Comparison of ENCODE assay signal across 8 cellular contexts in the genomic region with DNA sequence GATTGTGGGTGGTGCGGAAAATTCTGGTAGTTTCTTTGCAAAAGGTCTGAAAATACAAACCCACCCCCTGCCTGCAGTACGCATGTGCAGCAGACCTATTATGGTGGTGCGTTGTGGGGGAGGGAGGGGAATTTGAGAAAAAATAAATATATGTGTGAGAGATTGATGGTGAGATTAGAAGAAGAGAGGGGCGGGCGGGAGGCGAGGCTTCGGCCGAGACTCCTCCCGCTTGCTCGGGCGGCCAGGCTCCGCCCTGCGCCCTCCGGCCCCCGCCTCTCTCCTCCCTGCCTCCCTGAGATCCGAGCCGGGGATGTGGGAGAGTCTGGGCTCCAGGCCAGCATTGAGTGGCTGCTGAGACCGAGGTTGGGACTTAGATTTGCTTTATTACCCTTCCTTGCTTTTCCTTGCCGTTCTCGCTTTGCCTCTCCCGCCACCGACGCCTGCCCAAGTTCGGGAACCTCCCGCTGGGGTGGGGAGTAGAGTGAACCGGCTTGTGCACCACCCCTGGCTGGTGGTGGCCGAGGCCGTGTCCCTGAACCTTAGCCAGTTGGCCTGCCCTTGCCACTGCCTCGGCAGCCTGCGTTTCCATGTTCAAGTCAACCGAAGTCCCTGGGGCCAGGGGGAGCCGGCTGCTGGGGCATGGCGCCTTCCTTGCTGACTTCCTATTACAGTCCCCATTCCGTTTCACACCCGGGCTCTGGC. TPM values are rescaled to one million over a fixed set of nuclear protein-coding genes. Genes with fewer than 3 reads are reported as not detected.
DNase-seq lines count a peak whose midpoint lies in the region; ATAC-seq and TF ChIP-seq lines count a peak whose summit lies in the region.

No MANE protein-coding gene starts in this region.

- H3K27ac ChIP-seq in left ventricle myocardium inferior (replicated peaks) = peak overlapping the region; percentile 98
- peak overlapping the region; percentile 90 for H3K27ac ChIP-seq in upper lobe of right lung

- H3K27me3 ChIP-seq in left ventricle myocardium inferior (ENCODE audit: low read depth) (no peaks in the 10 kb centered on the region), upper lobe of right lung (no peaks in the 10 kb centered on the region)

- H3K4me1 Mint-ChIP-seq in T-cell (peaks cover 9 to 15% (median 10%) of the 10 kb centered on the region in 3 donors), progenitor cell of endocrine pancreas (ENCODE audit: low read depth) (peaks cover 3% of the 10 kb centered on the region)

- peaks cover 58% of the 10 kb centered on the region for H3K4me1 ChIP-seq in left ventricle myocardium inferior
- H3K4me1 ChIP-seq in upper lobe of right lung = peaks cover 47% of the 10 kb centered on the region

- peak; percentile 72 to 77 (median 76) for ATAC-seq in T-cell (replicated peaks in 1 of 4)
- peak; percentile 89 for ATAC-seq in upper lobe of right lung

- H3K9me3 Mint-ChIP-seq in T-cell (no peaks in the 10 kb centered on the region), progenitor cell of endocrine pancreas (ENCODE audit: low read depth) (no peaks in the 10 kb centered on the region)

- H3K27ac Mint-ChIP-seq in T-cell = no peak overlapping the region
- no peak overlapping the region for H3K27ac Mint-ChIP-seq in progenitor cell of endocrine pancreas

- CTCF ChIA-PET in T-cell (lab: Charles Lee) = no interaction called here

- H3K9me3 ChIP-seq in left ventricle myocardium inferior (replicated peaks) = no peaks in the 10 kb centered on the region
- H3K9me3 ChIP-seq in upper lobe of right lung = no peaks in the 10 kb centered on the region

- peak overlapping the region; percentile 88 for H3K4me3 ChIP-seq in left ventricle myocardium inferior
- peak overlapping the region; percentile 88 for H3K4me3 ChIP-seq in upper lobe of right lung

- peaks cover 11% of the 10 kb centered on the region for H3K36me3 Mint-ChIP-seq in T-cell
- H3K36me3 Mint-ChIP-seq in progenitor cell of endocrine pancreas (ENCODE audit: insufficient read depth) = peaks cover 11% of the 10 kb centered on the region

- H3K4me3 Mint-ChIP-seq in T-cell (no peak overlapping the region), progenitor cell of endocrine pancreas (ENCODE audit: low read depth) (no peak overlapping the region)

- DNase-seq in COLO668 (lab: John Stamatoyannopoulos, UW; ENCODE audit: unreplicated experiment) (peak; percentile 89), H4 (ENCODE audit: low spot score) (peak; percentile 90), NCI-H1417 treated with DMSO at 0.1 percent for 48 hours (lab: John Stamatoyannopoulos, UW) (peak; percentile 80), T-cell (peak; percentile 70 to 91 (median 87)), amniotic epithelial cell (ENCODE audit: low read depth) (peak; percentile 98), left ventricle myocardium inferior (peak; percentile 93), progenitor cell of endocrine pancreas (ENCODE audit: low spot score, unreplicated experiment) (peak; percentile 57), upper lobe of right lung (peak; percentile 95)

- H3K27me3 Mint-ChIP-seq in T-cell (no peaks in the 10 kb centered on the region), progenitor cell of endocrine pancreas (no peaks in the 10 kb centered on the region)

- H3K36me3 ChIP-seq in left ventricle myocardium inferior (peaks cover 14% of the 10 kb centered on the region), upper lobe of right lung (peaks cover 25% of the 10 kb centered on the region)

- intact Hi-C loops in left ventricle myocardium inferior (cut with micrococcal nuclease) = no loop called here
- intact Hi-C loops in upper lobe of right lung (cut with DNase I) = no loop called here

- POLR2A ChIA-PET in T-cell (lab: Charles Lee) = no interaction called here

- no peak for TF ChIP-seq CTCF in left ventricle myocardium inferior (IDR thresholded peaks at IDR 0.05; ENCODE audit: borderline replicate concordance)
- peak; percentile 11 for TF ChIP-seq CTCF in progenitor cell of endocrine pancreas (IDR thresholded peaks at IDR 0.05; ENCODE audit: unreplicated experiment)
- no peak for TF ChIP-seq CTCF in upper lobe of right lung (IDR thresholded peaks at IDR 0.05)

RNA-seq across cellular contexts. Expression of a gene that starts 1.0 kb away (rescaled TPM):
- 26.5 and 35.0 TPM in 2 replicates for total RNA-seq in H4 (2014; rRNA removed; shearing (Covaris generic))
- total RNA-seq in T-cell = 100 to 1,000 TPM; 250 to 331 (median 274) TPM
- total RNA-seq in left ventricle myocardium inferior = 15.6 TPM
- total RNA-seq in progenitor cell of endocrine pancreas = 112 and 119 TPM in 2 replicates
- total RNA-seq in upper lobe of right lung = 93.0 TPM

RNA-seq across cellular contexts. Expression of a gene that starts 28.5 kb away (rescaled TPM):
- 1.1 and 3.6 TPM in 2 replicates for total RNA-seq in H4 (2014; rRNA removed; shearing (Covaris generic))
- total RNA-seq in T-cell (1 to 10 TPM; 2.9 to 7.3 (median 5.2) TPM), left ventricle myocardium inferior (1.0 TPM), progenitor cell of endocrine pancreas (1.8 and 2.3 TPM in 2 replicates), upper lobe of right lung (8.0 TPM)

RNA-seq across cellular contexts. Expression of a gene that starts 29.8 kb away (rescaled TPM):
- total RNA-seq in H4 (2014; rRNA removed; shearing (Covaris generic)) = 4.0 and 7.5 TPM in 2 replicates
- total RNA-seq in T-cell (10 to 100 TPM in 2 of 5 donors, 1 to 10 TPM in 3; 5.5 to 12.4 (median 8.4) TPM), left ventricle myocardium inferior (17.8 TPM), progenitor cell of endocrine pancreas (16.3 and 18.2 TPM in 2 replicates), upper lobe of right lung (7.2 TPM)

RNA-seq across cellular contexts. Expression of a gene that starts 30.3 kb away (rescaled TPM):
- total RNA-seq in H4 (2014; rRNA removed; shearing (Covaris generic)) = 70.3 and 104 TPM in 2 replicates
- total RNA-seq in T-cell (10 to 100 TPM; 15.8 to 40.6 (median 33.6) TPM), left ventricle myocardium inferior (89.8 TPM), progenitor cell of endocrine pancreas (63.4 and 70.0 TPM in 2 replicates), upper lobe of right lung (58.7 TPM)

RNA-seq across cellular contexts. Expression of a gene that starts 32.8 kb away (rescaled TPM):
- total RNA-seq in H4 (2014; rRNA removed; shearing (Covaris generic)) = not detected in 2 replicates
- 10 to 100 TPM in 2 of 5 donors, 1 to 10 TPM in 3; 5.8 to 27.1 (median 8.4) TPM for total RNA-seq in T-cell
- 26.4 TPM for total RNA-seq in left ventricle myocardium inferior
- total RNA-seq in progenitor cell of endocrine pancreas = 11.3 and 15.8 TPM in 2 replicates
- total RNA-seq in upper lobe of right lung = 10.7 TPM

Comparison
In these comparisons a context has a peak if more than half of its experiments do, and no peak if none do; other contexts are left out.
1. Peak in every context shown above with its lines: DNase-seq, ATAC-seq, H3K4me3 ChIP-seq and H3K27ac ChIP-seq.